8 cellular contexts compared by ENCODE assay signal in genomic region chr14:106845286-106846087, GRCh38.
DNase-seq lines count a peak whose midpoint lies in the region; ATAC-seq and TF ChIP-seq lines count a peak whose summit lies in the region.

No MANE protein-coding gene starts in this region.

- H3K27me3 ChIP-seq in esophagus squamous epithelium, result peaks cover 0 to 11% (median 0%) of the 10 kb centered on the region in 4 donors

- TF ChIP-seq POLR2A in esophagus squamous epithelium (IDR thresholded peaks at IDR 0.05), result no peak

- 48 to 53% methylated on average over 15 of the region's 17 CpGs for WGBS in esophagus squamous epithelium, 2 donors

- peak overlapping the region; percentile 71 for H3K4me3 ChIP-seq in Jurkat, Clone E6-1 (ENCODE audit: low read length)
- H3K4me3 ChIP-seq in esophagus squamous epithelium (peak overlapping the region; percentile 15 to 59 (median 44)), foreskin fibroblast (ENCODE audit: low read depth in 1 of 2, low read length in 2 of 2) (no peak overlapping the region)

- intact Hi-C loops in esophagus squamous epithelium (cut with DNase I), result no loop called here

- no peaks in the 10 kb centered on the region for H3K4me1 Mint-ChIP-seq in type B pancreatic cell (ENCODE audit: unreplicated experiment)

- TF ChIP-seq CTCF in esophagus squamous epithelium (IDR thresholded peaks at IDR 0.05), result no peak
- TF ChIP-seq CTCF in type B pancreatic cell (conservative IDR thresholded peaks at IDR 0.05), result no peak
- no peak for TF ChIP-seq CTCF in foreskin fibroblast (IDR thresholded peaks at IDR 0.05; ENCODE audit: low read depth, low read length)

- in situ Hi-C loops in ACHN (cut with HindIII; ENCODE audit: low pct_ligation_motif_present, low pct_unique_long_range_greater_than_20kb, low sequenced_read_pairs), result no loop called here

- H3K4me3 Mint-ChIP-seq in type B pancreatic cell, result no peak overlapping the region

- H3K27me3 Mint-ChIP-seq in type B pancreatic cell, result no peaks in the 10 kb centered on the region

- DNase-seq in ACHN, result peak; percentile 72
- peak; percentile 80 for DNase-seq in Jurkat, Clone E6-1 (ENCODE audit: low read depth, low spot score)
- DNase-seq in activated CD4-positive, alpha-beta T cell treated with anti-CD3 and anti-CD28 coated beads for 1 hour, result peak; percentile 38
- DNase-seq in esophagus squamous epithelium (lab: John Stamatoyannopoulos, UW), result no peak
- DNase-seq in stimulated activated CD4-positive, alpha-beta T cell treated with anti-CD3 and anti-CD28 coated beads, Interleukin-2, amount 100 ng/mL, for 48 hours, result peak; percentile 30 to 33
- no peak for DNase-seq in type B pancreatic cell (ENCODE audit: extremely low spot score, unreplicated experiment)
- DNase-seq in foreskin fibroblast, result no peak

- peaks cover 19% of the 10 kb centered on the region for H3K9me3 Mint-ChIP-seq in type B pancreatic cell

- H3K4me1 ChIP-seq in esophagus squamous epithelium, result peaks cover 0 to 32% (median 0%) of the 10 kb centered on the region in 3 donors

- H3K27ac ChIP-seq in esophagus squamous epithelium, result peak overlapping the region; percentile 54 to 78 (median 76)

- ATAC-seq in GM19025 (IDR thresholded peaks at IDR 0.05; ENCODE audit: low read depth, unreplicated experiment), result peak; percentile 47

- H3K9me3 ChIP-seq in esophagus squamous epithelium, result no peaks in the 10 kb centered on the region

- no peaks in the 10 kb centered on the region for H3K36me3 Mint-ChIP-seq in type B pancreatic cell

- H3K36me3 ChIP-seq in esophagus squamous epithelium, result no peaks in the 10 kb centered on the region

- H3K27ac Mint-ChIP-seq in type B pancreatic cell, result no peak overlapping the region

Comparison
In these comparisons a context has a peak if more than half of its experiments do, and no peak if none do; other contexts are left out.
1. DNase-seq: peak in ACHN (single experiment), Jurkat, Clone E6-1 (single experiment), activated CD4-positive, alpha-beta T cell treated with anti-CD3 and anti-CD28 coated beads for 1 hour (single experiment) and stimulated activated CD4-positive, alpha-beta T cell treated with anti-CD3 and anti-CD28 coated beads, Interleukin-2, amount 100 ng/mL, for 48 hours (2 of 2); none in esophagus squamous epithelium (single experiment), type B pancreatic cell (single experiment) and foreskin fibroblast (0 of 2).
2. H3K4me3 ChIP-seq: peak in Jurkat, Clone E6-1 (single experiment) and esophagus squamous epithelium (4 of 4); none in foreskin fibroblast (0 of 2).